In genomic region chr14:56027916-56028637, GRCh38 we compare ENCODE assay signal across 28 cellular contexts.
DNase-seq lines count a peak whose midpoint lies in the region; ATAC-seq and TF ChIP-seq lines count a peak whose summit lies in the region.
"Had no signal": no experiment of that assay in that cellular context is flagged by ENCODE, and none has a peak within 500 bp of the region (broad histone marks: within the 10 kb centered on the region; RNA-seq: fewer than 3 reads in every experiment).

No MANE protein-coding gene starts in this region.

- ATAC-seq in GM21447 (IDR thresholded peaks at IDR 0.05; ENCODE audit: unreplicated experiment): no peak
- ATAC-seq: HCT116; naive thymus-derived CD8-positive, alpha-beta T cell; Panc1 had no signal

- H3K27me3 ChIP-seq in ascending aorta (no peaks in the 10 kb centered on the region), tibial artery (no peaks in the 10 kb centered on the region)

- TF ChIP-seq CTCF in ascending aorta (IDR thresholded peaks at IDR 0.05) (no peak), tibial artery (IDR thresholded peaks at IDR 0.05) (no peak)

- H3K4me3 ChIP-seq in ascending aorta (peak overlapping the region in 1 of 2 donors; percentile 42), tibial artery (no peak overlapping the region)
- H3K4me3 ChIP-seq: adrenal gland, smooth muscle cell had no signal

- intact Hi-C loops in ascending aorta (cut with DNase I): no loop called here
- intact Hi-C loops in tibial artery (cut with DNase I; ENCODE audit: low total_unique reads): no loop called here

- no peaks in the 10 kb centered on the region for H3K9me3 ChIP-seq in ascending aorta
- no peaks in the 10 kb centered on the region for H3K9me3 ChIP-seq in tibial artery
- H3K9me3 ChIP-seq: adrenal gland had no signal

- DNase-seq in NCI-H345 (lab: John Stamatoyannopoulos, UW): peak; percentile 0
- no peak for DNase-seq in NCI-H345 treated with DMSO at 0.1 percent for 48 hours (lab: John Stamatoyannopoulos, UW; ENCODE audit: unreplicated experiment)
- no peak for DNase-seq in ascending aorta (ENCODE audit: low spot score in 2 of 2)
- DNase-seq in myocyte (ENCODE audit: low read depth): peak; percentile 20
- no peak for DNase-seq in tibial artery
- DNase-seq in NCI-H82 (lab: John Stamatoyannopoulos, UW): no peak
- no peak for DNase-seq in activated CD4-positive, alpha-beta T cell treated with anti-CD3 and anti-CD28 coated beads, Interleukin-2, amount 50 U/mL, for 4 hours
- DNase-seq: activated CD4-positive, alpha-beta T cell treated with anti-CD3 and anti-CD28 coated beads, Interleukin-2, amount 50 U/mL, for 48 hours; activated CD4-positive, CD25-positive, alpha-beta regulatory T cell; activated CD8-positive, alpha-beta memory T cell treated with anti-CD3 and anti-CD28 coated beads, Interleukin-2, amount 50 U/mL, for 4 hours; activated naive CD4-positive, alpha-beta T cell treated with anti-CD3 and anti-CD28 coated beads for 36 hours; adrenal gland; AML-193; CD4-positive, alpha-beta T cell; effector CD4-positive, alpha-beta T cell; Karpas-422; MV-4-11; naive thymus-derived CD8-positive, alpha-beta T cell; NCI-H1436 treated with DMSO at 0.1 percent for 48 hours; NCI-H510A treated with DMSO at 0.1 percent for 48 hours; stimulated activated CD4-positive, alpha-beta T cell treated with anti-CD3 and anti-CD28 coated beads, Interleukin-2, amount 100 ng/mL, for 24 hours; substantia nigra had no signal

- no peaks in the 10 kb centered on the region for H3K36me3 ChIP-seq in ascending aorta
- no peaks in the 10 kb centered on the region for H3K36me3 ChIP-seq in tibial artery
- H3K36me3 ChIP-seq: adrenal gland had no signal

- H3K27ac ChIP-seq in ascending aorta: peak overlapping the region; percentile 57 to 67
- H3K27ac ChIP-seq in tibial artery: peak overlapping the region; percentile 27 to 42
- H3K27ac ChIP-seq: adrenal gland, epithelial cell of prostate, HL-60 had no signal

- H3K4me1 ChIP-seq in ascending aorta (peaks cover 0 to 16% of the 10 kb centered on the region in 2 donors), tibial artery (peaks cover 0 to 21% (median 11%) of the 10 kb centered on the region in 4 donors)
- H3K4me1 ChIP-seq: adrenal gland had no signal

Comparison
In these comparisons a context has a peak if more than half of its experiments do, and no peak if none do; other contexts are left out.
1. DNase-seq: peak in NCI-H345 (single experiment) and myocyte (single experiment); none in NCI-H345 treated with DMSO at 0.1 percent for 48 hours (single experiment), ascending aorta (0 of 2), tibial artery (0 of 2), NCI-H82 (single experiment) and activated CD4-positive, alpha-beta T cell treated with anti-CD3 and anti-CD28 coated beads, Interleukin-2, amount 50 U/mL, for 4 hours (0 of 2).